In genomic region chr15:40769310-40770146, GRCh38 we compare ENCODE assay signal across 8 cellular contexts. TPM values are rescaled to one million over a fixed set of nuclear protein-coding genes. Genes with fewer than 3 reads are reported as not detected.
DNase-seq lines count a peak whose midpoint lies in the region; ATAC-seq and TF ChIP-seq lines count a peak whose summit lies in the region.

C15orf62 (plus strand) TSS chr15:40769980; CDS start chr15:40770496, 516 bp downstream.

- peak within 1 kb of the TSS; percentile 73 to 94 (median 85) for H3K27ac Mint-ChIP-seq in CD4-positive, alpha-beta memory T cell
- H3K27ac Mint-ChIP-seq in WTC11 (peak within 1 kb of the TSS; percentile 70), naive B cell (peak within 1 kb of the TSS; percentile 91 to 98 (median 95))

- no peaks in the 10 kb centered on the region for H3K27me3 Mint-ChIP-seq in CD4-positive, alpha-beta memory T cell
- H3K27me3 Mint-ChIP-seq in WTC11 (ENCODE audit: low read depth) (no peaks in the 10 kb centered on the region), naive B cell (no peaks in the 10 kb centered on the region)

- H3K36me3 Mint-ChIP-seq in CD4-positive, alpha-beta memory T cell: peaks cover 4 to 32% of the 10 kb centered on the region in 2 donors
- H3K36me3 Mint-ChIP-seq in WTC11 (peaks cover 4% of the 10 kb centered on the region), naive B cell (peaks cover 4 to 5% of the 10 kb centered on the region in 2 donors)

- peak within 1 kb of the TSS in 1 of 8 donors; percentile 65 for H3K4me3 Mint-ChIP-seq in CD4-positive, alpha-beta memory T cell
- H3K4me3 Mint-ChIP-seq in WTC11 (no peak within 1 kb of the TSS), naive B cell (peak within 1 kb of the TSS; percentile 75 to 93 (median 88))

- peak within 1 kb of the TSS; percentile 70 for H3K4me2 ChIP-seq in Karpas-422 (ENCODE audit: low read depth, low read length, poor library complexity, severe bottlenecking)

- TF ChIP-seq EP300 in transverse colon (IDR thresholded peaks at IDR 0.05; ENCODE audit: low read depth): no peak

- H3K36me3 ChIP-seq in CD4-positive, alpha-beta memory T cell (ENCODE audit: insufficient read depth, low read length): peaks cover 17% of the 10 kb centered on the region
- H3K36me3 ChIP-seq in Karpas-422 (ENCODE audit: insufficient read depth, low read length): peaks cover 3% of the 10 kb centered on the region; the same call in 1 of the 2 replicates
- H3K36me3 ChIP-seq in transverse colon: peaks cover 0 to 7% (median 3%) of the 10 kb centered on the region in 4 donors

- POLR2A ChIA-PET in CD4-positive, alpha-beta memory T cell (lab: Charles Lee; ENCODE audit: partially characterized antibody): interaction anchor here (1.5 kb wide), 1 partner anchor 18 kb away, joined by 4 read pairs; no protein-coding TSS in a partner anchor
- POLR2A ChIA-PET in WTC11 (lab: Charles Lee): interaction anchor here (0.8 kb wide), 1 partner anchor 14 kb away, joined by 4 read pairs; no protein-coding TSS in a partner anchor

- peak in 1 of 5 donors; percentile 48 for DNase-seq in CD4-positive, alpha-beta memory T cell
- DNase-seq in Karpas-422 (peak; percentile 99), WTC11 (ENCODE audit: low spot score) (no peak), caudate nucleus (lab: John Stamatoyannopoulos, UW) (peak in 45 of 61 donors; percentile 23 to 87 (median 55)), naive B cell (peak; percentile 85), transverse colon (peak; percentile 66)

- no peaks in the 10 kb centered on the region for H3K9me2 ChIP-seq in Karpas-422 (replicated peaks; ENCODE audit: insufficient read depth, low read length)

- peaks cover 14% of the 10 kb centered on the region for H3K4me1 ChIP-seq in CD4-positive, alpha-beta memory T cell (ENCODE audit: insufficient read depth, low read length)
- H3K4me1 ChIP-seq in Karpas-422 (ENCODE audit: low read length) (peaks cover 79% of the 10 kb centered on the region), transverse colon (peaks cover 19 to 51% (median 45%) of the 10 kb centered on the region in 4 donors)

- 4 to 27% methylated on average over 5 to 27 of the region's 27 CpGs for WGBS in transverse colon (ENCODE audit: low coverage in 1 of 2), 2 donors

- H3K9me3 Mint-ChIP-seq in CD4-positive, alpha-beta memory T cell: no peaks in the 10 kb centered on the region
- H3K9me3 Mint-ChIP-seq in WTC11: no peaks in the 10 kb centered on the region
- H3K9me3 Mint-ChIP-seq in naive B cell: no peaks in the 10 kb centered on the region

- no peak within 1 kb of the TSS for H3K4me3 ChIP-seq in CD4-positive, alpha-beta memory T cell (ENCODE audit: low read length in 2 of 2)
- peak within 1 kb of the TSS; percentile 53 for H3K4me3 ChIP-seq in Karpas-422 (ENCODE audit: low read length)
- H3K4me3 ChIP-seq in transverse colon: peak within 1 kb of the TSS in 1 of 4 donors; percentile 5

- in situ Hi-C loops in transverse colon (cut with MboI; ENCODE audit: low pct_ligation_motif_present in 1 of 4, low pct_unique_long_range_greater_than_20kb in 1 of 4, low sequenced_read_pairs in 3 of 4): loop anchor here in 3 of 4 donors (10.0 to 25.0 kb wide), 3 partner anchors 75 to 182 kb away; partner anchors contain the start of genes KNL1 (in 1 of the 3) and RAD51 (in 1 of the 3)

- CTCF ChIA-PET in CD4-positive, alpha-beta memory T cell (lab: Charles Lee; ENCODE audit: partially characterized antibody): interaction anchor here (2.5 kb wide), 1 partner anchor 13 kb away, joined by 9 read pairs; no protein-coding TSS in a partner anchor
- CTCF ChIA-PET in WTC11 (lab: Charles Lee): interaction anchor here (1.1 to 7.8 kb wide), 4 partner anchors 23 to 89 kb away, joined by 4 to 60 read pairs (median 8); no protein-coding TSS in a partner anchor

- no peaks in the 10 kb centered on the region for H3K9me3 ChIP-seq in CD4-positive, alpha-beta memory T cell (ENCODE audit: control insufficient read depth in 1 of 2, low read length in 2 of 2)
- H3K9me3 ChIP-seq in Karpas-422 (ENCODE audit: low read length) (no peaks in the 10 kb centered on the region), transverse colon (no peaks in the 10 kb centered on the region)

- peak within 1 kb of the TSS; percentile 19 for H3K27ac ChIP-seq in CD4-positive, alpha-beta memory T cell (ENCODE audit: low read depth, low read length)
- H3K27ac ChIP-seq in Karpas-422 (ENCODE audit: low read length) (peak within 1 kb of the TSS; percentile 96), caudate nucleus (ENCODE audit: low read depth, low read length) (peak within 1 kb of the TSS; percentile 44), transverse colon (peak within 1 kb of the TSS; percentile 77 to 88 (median 80))

- H3K9ac ChIP-seq in Karpas-422 (ENCODE audit: low read length): peak within 1 kb of the TSS; percentile 76

- no peaks in the 10 kb centered on the region for H3K27me3 ChIP-seq in CD4-positive, alpha-beta memory T cell (ENCODE audit: insufficient read depth, low read length)
- H3K27me3 ChIP-seq in Karpas-422 (ENCODE audit: low read length): no peaks in the 10 kb centered on the region
- H3K27me3 ChIP-seq in transverse colon: no peaks in the 10 kb centered on the region

- ATAC-seq in GM19467 (IDR thresholded peaks at IDR 0.05; ENCODE audit: unreplicated experiment) (peak; percentile 41), WTC11 (no peak), naive B cell (ENCODE audit: low read depth in 2 of 2) (peak; percentile 71 to 73), HG03097 (IDR thresholded peaks at IDR 0.05; ENCODE audit: low FRiP score, unreplicated experiment) (no peak)

- no peak within 1 kb of the TSS; the same call in 1 of the 2 replicates for H2AFZ ChIP-seq in Karpas-422 (ENCODE audit: low read length)

- H3K4me1 Mint-ChIP-seq in CD4-positive, alpha-beta memory T cell: peaks cover 10 to 36% (median 24%) of the 10 kb centered on the region in 4 donors
- H3K4me1 Mint-ChIP-seq in WTC11 (peaks cover 29% of the 10 kb centered on the region), naive B cell (peaks cover 47 to 67% (median 63%) of the 10 kb centered on the region in 3 donors)

- H4K20me1 ChIP-seq in Karpas-422 (ENCODE audit: insufficient read depth, low read depth, low read length): peaks cover 8% of the 10 kb centered on the region; the same call in 1 of the 2 replicates

- no peak for TF ChIP-seq POLR2A in transverse colon (IDR thresholded peaks at IDR 0.05)

- TF ChIP-seq CTCF in WTC11 (IDR thresholded peaks at IDR 0.05): no peak
- TF ChIP-seq CTCF in transverse colon (IDR thresholded peaks at IDR 0.05): no peak

- peaks cover 9% of the 10 kb centered on the region; the same call in 1 of the 2 replicates for H3K79me2 ChIP-seq in Karpas-422 (ENCODE audit: low read length)

- intact Hi-C loops in CD4-positive, alpha-beta memory T cell (cut with micrococcal nuclease): no loop called here
- intact Hi-C loops in transverse colon (cut with DNase I; ENCODE audit: low total_unique reads): no loop called here

TF ChIP-seq in WTC11, 78 proteins besides CTCF, POLR2A, EP300 and RAD21:
- TF ChIP-seq MAX (CRISPR knock-in tag; IDR thresholded peaks at IDR 0.05): no peak
- TF ChIP-seq NFATC4 (CRISPR knock-in tag; IDR thresholded peaks at IDR 0.05): no peak
- TF ChIP-seq E2F4 (CRISPR knock-in tag; IDR thresholded peaks at IDR 0.05; ENCODE audit: borderline replicate concordance, low read depth): no peak

RNA-seq across cellular contexts. Expression of gene C15orf62, which starts in this region (rescaled TPM):
- total RNA-seq in CD4-positive, alpha-beta memory T cell: 1 to 10 TPM; 3.5 TPM
- under 1 TPM; 0.24 to 0.29 TPM for polyA plus RNA-seq in CD4-positive, alpha-beta memory T cell
- total RNA-seq in Karpas-422 (2014; rRNA removed; shearing (Covaris generic); ENCODE audit: low replicate concordance): 2.4 and 9.8 TPM in 2 replicates
- total RNA-seq in WTC11 (2021) (0.46 to 0.92 TPM (median 0.72 TPM) in 3 replicates), transverse colon (under 1 TPM in 2 of 4 donors, not detected in 2; 0.14 to 0.32 TPM)
- 1 to 10 TPM in 1 of 6 donors, under 1 TPM in 3, not detected in 2; 0.20 to 1.1 (median 0.49) TPM for polyA plus RNA-seq in naive B cell (ENCODE audit: low read depth in 6 of 6)

Comparison
In these comparisons a context has a peak if more than half of its experiments do, and no peak if none do; other contexts are left out.
1. Peak in DNase-seq and H3K27ac ChIP-seq in transverse colon; RNA of the gene not detected or under 1 TPM.
2. H3K27ac ChIP-seq: peak in every context shown above with its lines; median percentile 96 in Karpas-422; 80 in transverse colon; 44 in caudate nucleus; 19 in CD4-positive, alpha-beta memory T cell.
3. ATAC-seq: peak in GM19467 (single experiment) and naive B cell (2 of 2); none in WTC11 (single experiment) and HG03097 (single experiment).
4. Peak in every context shown above with its lines, with median percentiles within 50 percentile points of each other: H3K27ac Mint-ChIP-seq.